In the genomic region with DNA sequence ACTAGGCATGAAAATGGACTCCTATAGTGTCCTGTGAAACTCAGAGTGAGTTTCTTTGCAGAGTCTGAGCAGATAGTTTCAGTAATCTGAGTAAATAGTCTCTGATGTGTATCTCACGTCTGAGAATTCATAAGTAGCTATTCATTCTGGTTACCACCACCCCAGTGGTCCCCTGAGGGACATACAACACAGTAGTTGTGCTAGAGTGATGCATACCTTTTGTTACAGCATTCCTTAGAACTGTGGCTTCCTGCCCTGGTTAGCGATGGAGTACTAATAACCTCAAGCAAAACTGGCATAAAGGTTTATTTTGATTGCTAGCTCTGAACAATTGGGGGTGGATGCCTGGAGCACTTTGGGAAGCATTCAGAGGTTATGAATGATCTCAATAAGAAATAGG, we compare ENCODE assay signal across 19 cellular contexts.
A peak's percentile ranks its signal among the peaks of the same experiment; 100 is the strongest.
DNase-seq lines count a peak whose midpoint lies in the region; ATAC-seq and TF ChIP-seq lines count a peak whose summit lies in the region.
"Had no signal": no experiment of that assay in that cellular context is flagged by ENCODE, and none has a peak within 500 bp of the region (broad histone marks: within the 10 kb centered on the region; RNA-seq: fewer than 3 reads in every experiment).

No MANE protein-coding gene starts in this region.

- peak overlapping the region; percentile 43 for H3K4me2 ChIP-seq in osteoblast (ENCODE audit: insufficient read depth, low read length)

- no peaks in the 10 kb centered on the region for H3K27me3 Mint-ChIP-seq in stimulated activated naive CD8-positive, alpha-beta T cell treated with anti-CD3 and anti-CD28 coated beads, Interleukin-15, amount 100 ng/mL, for 72 hours
- H3K27me3 Mint-ChIP-seq: activated CD4-positive, alpha-beta memory T cell treated with anti-CD3 and anti-CD28 coated beads, Interleukin-2, amount 10 ng/mL, durations not matched to agents 7 days and 5 days; activated naive CD4-positive, alpha-beta T cell treated with anti-CD3 and anti-CD28 coated beads, Interleukin-2, amount 50 U/mL, for 24 hours; activated T-cell treated with anti-CD3 and anti-CD28 coated beads, Interleukin-2, amount 50 U/mL, for 24 hours had no signal

- H3K4me1 ChIP-seq in osteoblast (ENCODE audit: insufficient read depth, low read length), result peaks cover 32% of the 10 kb centered on the region

- H3K4me3 ChIP-seq in osteoblast (ENCODE audit: insufficient read depth, low read length) (no peak overlapping the region), H7 (ENCODE audit: insufficient read depth, low read depth, low read length) (no peak overlapping the region)
- H3K4me3 ChIP-seq: heart right ventricle, vagina had no signal

- DNase-seq in COLO829 (ENCODE audit: low spot score) (peak; percentile 71), LHCN-M2 (ENCODE audit: low read depth) (peak; percentile 44), astrocyte of the hippocampus (ENCODE audit: low read depth, low spot score) (peak; percentile 83), osteoblast (ENCODE audit: insufficient read length, low spot score, missing footprints) (no peak), SW480 (ENCODE audit: low spot score) (no peak), H7 (no peak), GDM1 (lab: John Stamatoyannopoulos, UW) (no peak)
- no peak for DNase-seq in stimulated activated naive CD8-positive, alpha-beta T cell treated with anti-CD3 and anti-CD28 coated beads, Interleukin-15, amount 100 ng/mL, for 72 hours
- DNase-seq: activated CD4-positive, alpha-beta memory T cell treated with anti-CD3 and anti-CD28 coated beads, Interleukin-2, amount 10 ng/mL, durations not matched to agents 7 days and 5 days; activated T-cell treated with anti-CD3 and anti-CD28 coated beads, Interleukin-2, amount 50 U/mL, for 24 hours; COR-L47; GOT3; heart right ventricle; NCI-H2081; NCI-H524 had no signal

- no peaks in the 10 kb centered on the region for H3K9me3 ChIP-seq in osteoblast (ENCODE audit: low read depth, low read length)
- H3K9me3 ChIP-seq: heart right ventricle, vagina had no signal

- H2AFZ ChIP-seq in osteoblast (ENCODE audit: low read length), result no peak overlapping the region

- no peak for TF ChIP-seq CTCF in osteoblast (IDR thresholded peaks at IDR 0.05; ENCODE audit: extremely low read depth, low read depth, low read length)

- H3K4me1 Mint-ChIP-seq in stimulated activated naive CD8-positive, alpha-beta T cell treated with anti-CD3 and anti-CD28 coated beads, Interleukin-15, amount 100 ng/mL, for 72 hours, result peaks cover 16% of the 10 kb centered on the region

- H3K4me3 Mint-ChIP-seq in stimulated activated naive CD8-positive, alpha-beta T cell treated with anti-CD3 and anti-CD28 coated beads, Interleukin-15, amount 100 ng/mL, for 72 hours, result no peak overlapping the region
- H3K4me3 Mint-ChIP-seq: activated CD4-positive, alpha-beta memory T cell treated with anti-CD3 and anti-CD28 coated beads, Interleukin-2, amount 10 ng/mL, durations not matched to agents 7 days and 5 days; activated naive CD4-positive, alpha-beta T cell treated with anti-CD3 and anti-CD28 coated beads, Interleukin-2, amount 50 U/mL, for 24 hours; activated T-cell treated with anti-CD3 and anti-CD28 coated beads, Interleukin-2, amount 50 U/mL, for 24 hours had no signal

- H3K27me3 ChIP-seq in osteoblast (ENCODE audit: insufficient read depth, low read length), result no peaks in the 10 kb centered on the region
- H3K27me3 ChIP-seq in H7 (ENCODE audit: control insufficient read depth, insufficient read depth, low read length), result no peaks in the 10 kb centered on the region
- H3K27me3 ChIP-seq: heart right ventricle, vagina had no signal

- H3K9me3 Mint-ChIP-seq in stimulated activated naive CD8-positive, alpha-beta T cell treated with anti-CD3 and anti-CD28 coated beads, Interleukin-15, amount 100 ng/mL, for 72 hours, result no peaks in the 10 kb centered on the region
- H3K9me3 Mint-ChIP-seq: activated CD4-positive, alpha-beta memory T cell treated with anti-CD3 and anti-CD28 coated beads, Interleukin-2, amount 10 ng/mL, durations not matched to agents 7 days and 5 days; activated naive CD4-positive, alpha-beta T cell treated with anti-CD3 and anti-CD28 coated beads, Interleukin-2, amount 50 U/mL, for 24 hours; activated T-cell treated with anti-CD3 and anti-CD28 coated beads, Interleukin-2, amount 50 U/mL, for 24 hours had no signal

- H3K79me2 ChIP-seq in osteoblast (ENCODE audit: insufficient read depth, low read length), result no peaks in the 10 kb centered on the region

- H3K36me3 ChIP-seq in osteoblast (ENCODE audit: insufficient read depth, low read length), result no peaks in the 10 kb centered on the region
- no peaks in the 10 kb centered on the region for H3K36me3 ChIP-seq in H7 (replicated peaks; ENCODE audit: control insufficient read depth, insufficient read depth, low read length)
- H3K36me3 ChIP-seq: heart right ventricle, vagina had no signal

- ATAC-seq in stimulated activated naive CD8-positive, alpha-beta T cell treated with anti-CD3 and anti-CD28 coated beads, Interleukin-15, amount 100 ng/mL, for 72 hours, result no peak
- ATAC-seq: esophagus mucosa, heart right ventricle had no signal

- H3K27ac ChIP-seq in osteoblast (ENCODE audit: low read depth, low read length), result peak overlapping the region; percentile 69
- H3K27ac ChIP-seq: HL-60, vagina had no signal

- no peaks in the 10 kb centered on the region for H4K20me1 ChIP-seq in osteoblast (ENCODE audit: insufficient read depth, low read length)

- no peak overlapping the region for H3K27ac Mint-ChIP-seq in stimulated activated naive CD8-positive, alpha-beta T cell treated with anti-CD3 and anti-CD28 coated beads, Interleukin-15, amount 100 ng/mL, for 72 hours
- H3K27ac Mint-ChIP-seq: activated CD4-positive, alpha-beta memory T cell treated with anti-CD3 and anti-CD28 coated beads, Interleukin-2, amount 10 ng/mL, durations not matched to agents 7 days and 5 days; activated naive CD4-positive, alpha-beta T cell treated with anti-CD3 and anti-CD28 coated beads, Interleukin-2, amount 50 U/mL, for 24 hours; activated T-cell treated with anti-CD3 and anti-CD28 coated beads, Interleukin-2, amount 50 U/mL, for 24 hours had no signal

Comparison
In these comparisons a context has a peak if more than half of its experiments do, and no peak if none do; other contexts are left out.
1. DNase-seq: peak in COLO829 (single experiment), LHCN-M2 (single experiment) and astrocyte of the hippocampus (single experiment); none in osteoblast (single experiment), SW480 (single experiment), stimulated activated naive CD8-positive, alpha-beta T cell treated with anti-CD3 and anti-CD28 coated beads, Interleukin-15, amount 100 ng/mL, for 72 hours (0 of 2), H7 (single experiment) and GDM1 (single experiment).